24 cellular contexts compared by ENCODE assay signal in the genomic region with DNA sequence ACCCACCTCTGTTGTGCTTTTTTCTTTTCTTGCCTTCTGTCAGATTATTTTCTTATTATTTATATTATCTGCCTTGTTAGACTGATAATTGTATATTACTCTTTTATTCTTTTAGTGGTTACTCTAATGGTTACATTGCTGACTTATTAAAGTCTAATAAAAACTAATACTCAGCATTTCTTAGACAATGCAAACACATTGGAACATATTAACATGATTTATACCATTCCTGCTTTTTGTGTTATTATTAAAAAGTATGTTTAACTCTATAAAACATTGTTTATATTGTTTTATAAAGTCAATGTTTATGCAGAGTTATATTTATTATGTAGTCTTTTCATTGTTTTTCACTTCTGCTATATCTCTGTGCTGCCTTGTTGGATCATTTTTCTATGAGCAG.
"Had no signal": no experiment of that assay in that cellular context is flagged by ENCODE, and none has a peak within 500 bp of the region (broad histone marks: within the 10 kb centered on the region; RNA-seq: fewer than 3 reads in every experiment).

No MANE protein-coding gene starts in this region.

- H3K4me1 ChIP-seq: gastrocnemius medialis, left lung, parathyroid adenoma, transverse colon, upper lobe of right lung had no signal

- H3K27me3 ChIP-seq: gastrocnemius medialis, suprapubic skin, transverse colon, upper lobe of right lung, vagina had no signal

- H3K27ac ChIP-seq: gastrocnemius medialis, left lung, neutrophil, parathyroid adenoma, suprapubic skin, transverse colon, upper lobe of right lung, vagina had no signal

- H3K36me3 ChIP-seq: gastrocnemius medialis, left lung, neutrophil, suprapubic skin, transverse colon, upper lobe of right lung, vagina had no signal

- ATAC-seq: effector memory CD8-positive, alpha-beta T cell; gastrocnemius medialis; left cardiac atrium; left lung; mucosa of descending colon; natural killer cell treated with Interleukin-12 subunit alpha and Interleukin-12 subunit beta and Interleukin-15 and Interleukin-18, amount 100 ng/mL, for 72 hours; sciatic nerve; stimulated activated naive CD8-positive, alpha-beta T cell treated with anti-CD3 and anti-CD28 coated beads, Interleukin-15, amount 100 ng/mL, for 72 hours; upper lobe of right lung had no signal

- H3K9me3 ChIP-seq: gastrocnemius medialis, left lung, mucosa of descending colon, neutrophil, suprapubic skin, transverse colon, upper lobe of right lung, vagina had no signal

- DNase-seq: cortex of kidney; effector memory CD8-positive, alpha-beta T cell; gastrocnemius medialis; head of caudate nucleus; left cardiac atrium; left lung; mesenchymal stem cell; mucosa of descending colon; naive B cell; stimulated activated CD4-positive, alpha-beta T cell treated with anti-CD3 and anti-CD28 coated beads, Interleukin-12 subunit alpha, Interleukin-12 subunit beta, amount 100 ng/mL, for 4 hours; stimulated activated CD4-positive, alpha-beta T cell treated with anti-CD3 and anti-CD28 coated beads, Interleukin-1b, Interleukin-23, amount 100 ng/mL, for 48 hours; stimulated activated CD4-positive, alpha-beta T cell treated with anti-CD3 and anti-CD28 coated beads, Interleukin-4, amount 100 ng/mL, for 1 hour; stimulated activated CD8-positive, alpha-beta memory T cell treated with anti-CD3 and anti-CD28 coated beads, Interleukin-4, amount 100 ng/mL, for 48 hours; stimulated activated naive CD4-positive, alpha-beta T cell; stimulated activated naive CD8-positive, alpha-beta T cell treated with anti-CD3 and anti-CD28 coated beads, Interleukin-15, amount 100 ng/mL, for 72 hours; transverse colon; upper lobe of right lung had no signal

- H3K4me3 ChIP-seq: gastrocnemius medialis, left lung, mucosa of descending colon, smooth muscle cell, suprapubic skin, transverse colon, upper lobe of right lung, vagina had no signal
